In genomic region chr3:71536376-71536965, GRCh38 we compare ENCODE assay signal across 12 cellular contexts. TPM values are rescaled to one million over a fixed set of nuclear protein-coding genes. Genes with fewer than 3 reads are reported as not detected.
DNase-seq lines count a peak whose midpoint lies in the region; ATAC-seq and TF ChIP-seq lines count a peak whose summit lies in the region.
"Had no signal": no experiment of that assay in that cellular context is flagged by ENCODE, and none has a peak within 500 bp of the region (broad histone marks: within the 10 kb centered on the region; RNA-seq: fewer than 3 reads in every experiment).

No MANE protein-coding gene starts in this region.

- peaks cover 0 to 3% of the 10 kb centered on the region in 2 donors for H3K4me1 Mint-ChIP-seq in effector memory CD8-positive, alpha-beta T cell (ENCODE audit: low read depth in 2 of 2)

- no peak overlapping the region for H3K27ac Mint-ChIP-seq in effector memory CD8-positive, alpha-beta T cell

- H3K27ac ChIP-seq in lung (ENCODE audit: low read depth in 1 of 2, low read length in 1 of 2): no peak overlapping the region
- H3K27ac ChIP-seq: BLaER1 treated with 17β-estradiol and CSF1 and Interleukin-3, amounts not matched to agents 10 nM and 100 nM had no signal

- DNase-seq in AG09309 (ENCODE audit: low read depth) (no peak), MV-4-11 (lab: John Stamatoyannopoulos, UW) (peak; percentile 30), cardiac fibroblast (ENCODE audit: low read depth in 2 of 2) (peak; percentile 71 to 83), lung (ENCODE audit: low spot score) (no peak), epidermal melanocyte (ENCODE audit: insufficient read length, low spot score) (no peak)
- DNase-seq in activated CD4-positive, alpha-beta T cell treated with anti-CD3 and anti-CD28 coated beads for 4 hours: no peak
- no peak for DNase-seq in effector memory CD8-positive, alpha-beta T cell
- DNase-seq: activated CD4-positive, alpha-beta T cell treated with anti-CD3 and anti-CD28 coated beads for 48 hours; activated naive CD4-positive, alpha-beta T cell treated with anti-CD3 and anti-CD28 coated beads, Interleukin-2, amount 50 U/mL, for 16 hours; stimulated activated naive CD8-positive, alpha-beta T cell treated with anti-CD3 and anti-CD28 coated beads, Interleukin-15, Interleukin-2, amounts not matched to agents 100 U/mL and 50 U/mL, for 24 hours had no signal

- no peaks in the 10 kb centered on the region for H3K27me3 ChIP-seq in lung (ENCODE audit: control insufficient read depth, insufficient read depth)
- H3K27me3 ChIP-seq: BLaER1 treated with 17β-estradiol and CSF1 and Interleukin-3, amounts not matched to agents 10 nM and 100 nM had no signal

- H3K4me3 Mint-ChIP-seq in effector memory CD8-positive, alpha-beta T cell: no peak overlapping the region

- no peaks in the 10 kb centered on the region for H3K27me3 Mint-ChIP-seq in effector memory CD8-positive, alpha-beta T cell

- no peaks in the 10 kb centered on the region for H3K9me3 ChIP-seq in lung (ENCODE audit: control insufficient read depth in 2 of 2, insufficient read depth in 1 of 2, low read length in 1 of 2)

- H3K4me1 ChIP-seq in lung (ENCODE audit: control insufficient read depth in 2 of 2, insufficient read depth in 2 of 2, low read length in 2 of 2): peaks cover 2 to 15% of the 10 kb centered on the region in 2 donors

- 76 to 81% methylated on average over 7 of the region's 7 CpGs for WGBS in lung, 2 donors

- ATAC-seq in lung (ENCODE audit: insufficient read depth, low FRiP score): peak; percentile 55
- ATAC-seq in GM19324 (IDR thresholded peaks at IDR 0.05; ENCODE audit: low FRiP score, unreplicated experiment): no peak
- no peak for ATAC-seq in effector memory CD8-positive, alpha-beta T cell (replicated peaks)
- ATAC-seq: stimulated activated naive CD8-positive, alpha-beta T cell treated with anti-CD3 and anti-CD28 coated beads, Interleukin-15, Interleukin-2, amounts not matched to agents 100 U/mL and 50 U/mL, for 24 hours had no signal

- no peaks in the 10 kb centered on the region for H3K36me3 Mint-ChIP-seq in effector memory CD8-positive, alpha-beta T cell (ENCODE audit: insufficient read depth)

- H3K9me3 Mint-ChIP-seq in effector memory CD8-positive, alpha-beta T cell: no peaks in the 10 kb centered on the region

- H3K4me3 ChIP-seq in AG09309 (ENCODE audit: control insufficient read depth, low read depth, low read length) (peak overlapping the region; percentile 24; the same call in 1 of the 2 replicates), cardiac fibroblast (replicated peaks in 1 of 2; ENCODE audit: low read depth in 2 of 2, low read length in 2 of 2) (no peak overlapping the region), lung (no peak overlapping the region)
- H3K4me3 ChIP-seq: BLaER1 treated with 17β-estradiol and CSF1 and Interleukin-3, amounts not matched to agents 10 nM and 100 nM had no signal

- H3K36me3 ChIP-seq in lung (ENCODE audit: control insufficient read depth in 2 of 2, insufficient read depth in 2 of 2, low read length in 2 of 2): peaks cover 0 to 2% of the 10 kb centered on the region in 2 donors
- H3K36me3 ChIP-seq: BLaER1 treated with 17β-estradiol and CSF1 and Interleukin-3, amounts not matched to agents 10 nM and 100 nM had no signal

- no peak for TF ChIP-seq CTCF in AG09309 (IDR thresholded peaks at IDR 0.05; ENCODE audit: control insufficient read depth, insufficient read depth, low read depth, low read length, missing control alignments)
- TF ChIP-seq CTCF in cardiac fibroblast (IDR thresholded peaks at IDR 0.05; ENCODE audit: low read depth, low read length): no peak
- TF ChIP-seq CTCF in lung (IDR thresholded peaks at IDR 0.05; ENCODE audit: control extremely low read depth, extremely low read depth): no peak

RNA-seq across cellular contexts. Expression of gene FOXP1, which starts 47.1 kb away (rescaled TPM):
- total RNA-seq in lung: 100 to 1,000 TPM; 121 to 287 TPM
- 10 to 100 TPM; 13.8 to 26.5 TPM for polyA plus RNA-seq in lung

Comparison
In these comparisons a context has a peak if more than half of its experiments do, and no peak if none do; other contexts are left out.
1. DNase-seq: peak in MV-4-11 (single experiment) and cardiac fibroblast (2 of 2); none in AG09309 (single experiment), lung (single experiment), activated CD4-positive, alpha-beta T cell treated with anti-CD3 and anti-CD28 coated beads for 4 hours (0 of 2), epidermal melanocyte (single experiment) and effector memory CD8-positive, alpha-beta T cell (0 of 3).